1 cellular context compared by ENCODE assay signal in genomic region chr21:35020446-35020845, GRCh38.
TF ChIP-seq lines count a peak whose summit lies in the region.

No MANE protein-coding gene starts in this region.

TF ChIP-seq in HepG2, 621 proteins besides CTCF, POLR2A, EP300 and RAD21 (continued from another document):
- TF ChIP-seq ZNF503 (CRISPR knock-in tag; IDR thresholded peaks at IDR 0.05): no peak
- TF ChIP-seq MTA1 (CRISPR knock-in tag; IDR thresholded peaks at IDR 0.05; ENCODE audit: borderline replicate concordance): no peak
- TF ChIP-seq SRY (CRISPR knock-in tag; IDR thresholded peaks at IDR 0.05): no peak
- TF ChIP-seq MXD4 (CRISPR knock-in tag; IDR thresholded peaks at IDR 0.05): no peak
- TF ChIP-seq TOPORS (CRISPR knock-in tag; IDR thresholded peaks at IDR 0.05): no peak
- TF ChIP-seq SMARCE1 (IDR thresholded peaks at IDR 0.05; ENCODE audit: borderline replicate concordance): no peak
- TF ChIP-seq RFXANK (CRISPR knock-in tag; IDR thresholded peaks at IDR 0.05): no peak
- no peak for TF ChIP-seq BHLHE40 (IDR thresholded peaks at IDR 0.05; ENCODE audit: low read length)
- TF ChIP-seq ZBTB26 (CRISPR knock-in tag; IDR thresholded peaks at IDR 0.05; ENCODE audit: borderline replicate concordance): no peak
